Comparison of ENCODE assay signal across 8 cellular contexts in the genomic region with DNA sequence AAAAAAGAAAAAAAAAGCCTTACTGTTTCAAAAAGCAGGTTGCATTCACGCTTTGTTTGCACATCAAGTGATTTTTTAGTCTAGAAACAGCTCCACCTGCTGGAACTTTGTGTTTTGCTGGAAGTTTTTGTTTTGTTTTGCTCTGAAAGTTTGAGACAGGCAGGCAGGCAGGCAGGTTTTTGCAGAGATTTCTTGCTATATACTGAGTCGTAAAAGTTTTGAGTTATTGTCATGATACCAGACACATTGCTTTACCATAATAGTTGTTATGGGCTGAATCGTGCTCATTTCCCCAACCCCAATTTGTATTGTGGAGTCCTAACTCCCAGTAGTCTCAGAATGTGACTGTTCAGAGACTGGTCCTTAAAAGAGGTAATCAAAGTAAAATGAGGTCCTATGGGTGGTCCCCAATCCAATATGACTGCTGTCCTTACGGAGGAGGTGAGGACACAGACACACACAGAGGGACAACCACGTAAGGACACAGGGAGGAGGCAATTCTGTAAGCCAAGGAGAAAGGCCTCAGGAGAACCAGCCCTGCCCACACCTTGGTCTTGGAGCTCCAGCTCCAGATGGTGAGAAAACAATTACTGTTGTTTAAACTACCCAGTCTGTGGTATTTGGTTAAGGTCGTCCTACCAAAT. TPM values are rescaled to one million over a fixed set of nuclear protein-coding genes. Genes with fewer than 3 reads are reported as not detected.
A peak's percentile ranks its signal among the peaks of the same experiment; 100 is the strongest.
DNase-seq lines count a peak whose midpoint lies in the region; ATAC-seq and TF ChIP-seq lines count a peak whose summit lies in the region.

No MANE protein-coding gene starts in this region.

- no peak overlapping the region for H3K9ac ChIP-seq in adipocyte (ENCODE audit: low read length)

- H3K27me3 Mint-ChIP-seq in stimulated activated memory B cell treated with anti-CD40 and anti-IgM and Interleukin-4, amounts not matched to agents 10 μg/mL and 1 μg/mL and 100 μg/mL, for 72 hours: peaks cover 73% of the 10 kb centered on the region
- peaks cover 44 to 46% of the 10 kb centered on the region in 2 donors for H3K27me3 Mint-ChIP-seq in stimulated activated naive B cell treated with anti-CD40 and anti-IgM and Interleukin-4, amounts not matched to agents 10 μg/mL and 1 μg/mL and 100 μg/mL, for 72 hours

- no peaks in the 10 kb centered on the region for H3K9me3 Mint-ChIP-seq in stimulated activated memory B cell treated with anti-CD40 and anti-IgM and Interleukin-4, amounts not matched to agents 10 μg/mL and 1 μg/mL and 100 μg/mL, for 72 hours
- peaks cover 0 to 3% of the 10 kb centered on the region in 2 donors for H3K9me3 Mint-ChIP-seq in stimulated activated naive B cell treated with anti-CD40 and anti-IgM and Interleukin-4, amounts not matched to agents 10 μg/mL and 1 μg/mL and 100 μg/mL, for 72 hours

- POLR2A ChIA-PET in AG04450 (lab: Yijun Ruan, JAX): no interaction called here

- H3K4me1 Mint-ChIP-seq in stimulated activated memory B cell treated with anti-CD40 and anti-IgM and Interleukin-4, amounts not matched to agents 10 μg/mL and 1 μg/mL and 100 μg/mL, for 72 hours: no peaks in the 10 kb centered on the region
- peaks cover 0 to 2% of the 10 kb centered on the region in 2 donors for H3K4me1 Mint-ChIP-seq in stimulated activated naive B cell treated with anti-CD40 and anti-IgM and Interleukin-4, amounts not matched to agents 10 μg/mL and 1 μg/mL and 100 μg/mL, for 72 hours

- H3K36me3 ChIP-seq in adipocyte (ENCODE audit: control insufficient read depth, insufficient read depth, low read length, severe bottlenecking) (no peaks in the 10 kb centered on the region), thyroid gland (no peaks in the 10 kb centered on the region)

- intact Hi-C loops in thyroid gland (cut with DNase I): no loop called here

- TF ChIP-seq CTCF in AG04450 (IDR thresholded peaks at IDR 0.05; ENCODE audit: low read depth, low read length): peak; percentile 73
- TF ChIP-seq CTCF in thyroid gland (IDR thresholded peaks at IDR 0.05): peak in 5 of 6 experiments; percentile 36 to 69 (median 51)

- no peaks in the 10 kb centered on the region for H3K9me3 ChIP-seq in AG04450 (ENCODE audit: control insufficient read depth, insufficient read depth, low read length)
- H3K9me3 ChIP-seq in adipocyte (ENCODE audit: control insufficient read depth, low read length): no peaks in the 10 kb centered on the region
- H3K9me3 ChIP-seq in thyroid gland: no peaks in the 10 kb centered on the region

- H3K4me3 Mint-ChIP-seq in stimulated activated memory B cell treated with anti-CD40 and anti-IgM and Interleukin-4, amounts not matched to agents 10 μg/mL and 1 μg/mL and 100 μg/mL, for 72 hours: no peak overlapping the region
- no peak overlapping the region for H3K4me3 Mint-ChIP-seq in stimulated activated naive B cell treated with anti-CD40 and anti-IgM and Interleukin-4, amounts not matched to agents 10 μg/mL and 1 μg/mL and 100 μg/mL, for 72 hours

- TF ChIP-seq POLR2A in thyroid gland (IDR thresholded peaks at IDR 0.05): no peak

- no peak overlapping the region for H3K27ac Mint-ChIP-seq in stimulated activated memory B cell treated with anti-CD40 and anti-IgM and Interleukin-4, amounts not matched to agents 10 μg/mL and 1 μg/mL and 100 μg/mL, for 72 hours
- H3K27ac Mint-ChIP-seq in stimulated activated naive B cell treated with anti-CD40 and anti-IgM and Interleukin-4, amounts not matched to agents 10 μg/mL and 1 μg/mL and 100 μg/mL, for 72 hours: no peak overlapping the region

- no peaks in the 10 kb centered on the region for H3K4me1 ChIP-seq in adipocyte (ENCODE audit: control insufficient read depth, insufficient read depth, low read length)
- no peaks in the 10 kb centered on the region for H3K4me1 ChIP-seq in thyroid gland

- 27 to 33% methylated on average over 6 of the region's 6 CpGs for WGBS in thyroid gland, 2 donors

- H3K27ac ChIP-seq in AG04450 (ENCODE audit: low read depth, low read length) (no peak overlapping the region), thyroid gland (no peak overlapping the region)

- H3K36me3 Mint-ChIP-seq in stimulated activated memory B cell treated with anti-CD40 and anti-IgM and Interleukin-4, amounts not matched to agents 10 μg/mL and 1 μg/mL and 100 μg/mL, for 72 hours: no peaks in the 10 kb centered on the region
- H3K36me3 Mint-ChIP-seq in stimulated activated naive B cell treated with anti-CD40 and anti-IgM and Interleukin-4, amounts not matched to agents 10 μg/mL and 1 μg/mL and 100 μg/mL, for 72 hours: no peaks in the 10 kb centered on the region

- peak; percentile 4 for DNase-seq in AG04450 (ENCODE audit: low read depth, low spot score)
- peak; percentile 48 for DNase-seq in ELF-1 (ENCODE audit: low read depth, low spot score)
- peak; percentile 45 for DNase-seq in NCI-H460 (ENCODE audit: extremely low read depth, low read depth)
- DNase-seq in adipocyte (ENCODE audit: low read depth): peak; percentile 70
- DNase-seq in inferior parietal cortex (ENCODE audit: extremely low spot score): peak; percentile 69
- DNase-seq in thyroid gland: peak; percentile 20 to 21
- DNase-seq in stimulated activated naive B cell treated with anti-CD40 and anti-IgM and Interleukin-4, amounts not matched to agents 10 μg/mL and 1 μg/mL and 100 μg/mL, for 72 hours: no peak

- H3K27me3 ChIP-seq in AG04450 (ENCODE audit: control insufficient read depth, insufficient read depth, low read length) (no peaks in the 10 kb centered on the region), adipocyte (replicated peaks; ENCODE audit: control insufficient read depth, insufficient read depth, low read length) (peaks cover 21% of the 10 kb centered on the region), thyroid gland (no peaks in the 10 kb centered on the region)

- ATAC-seq in stimulated activated memory B cell treated with anti-CD40 and anti-IgM and Interleukin-4, amounts not matched to agents 10 μg/mL and 1 μg/mL and 100 μg/mL, for 72 hours: no peak
- no peak for ATAC-seq in stimulated activated naive B cell treated with anti-CD40 and anti-IgM and Interleukin-4, amounts not matched to agents 10 μg/mL and 1 μg/mL and 100 μg/mL, for 72 hours (replicated peaks)

- CTCF ChIA-PET in AG04450 (lab: Charles Lee): interaction anchor here (0.8 to 2.0 kb wide), 12 partner anchors 9 to 425 kb away, joined by 3 to 10 read pairs (median 4); a partner anchor contains a TSS

- H3K4me3 ChIP-seq in AG04450 (ENCODE audit: low read depth, low read length) (no peak overlapping the region), adipocyte (ENCODE audit: low read length) (no peak overlapping the region), thyroid gland (replicated peaks in 1 of 3) (no peak overlapping the region)

RNA-seq across cellular contexts. Expression of a gene that starts 20.9 kb away (rescaled TPM):
- not detected in 2 replicates for polyA plus RNA-seq in AG04450 (2011; rRNA removed)
- not detected in 2 replicates for polyA minus RNA-seq in AG04450 (2011; rRNA and poly(A)+ RNA removed)
- total RNA-seq in NCI-H460 (2014; rRNA removed; shearing (Covaris generic)): not detected in 2 replicates
- not detected in 2 replicates for polyA plus RNA-seq in NCI-H460 (2014; cell fraction: nucleus; rRNA removed)
- not detected for total RNA-seq in thyroid gland
